In genomic region chr3:122077293-122078234, GRCh38 we compare ENCODE assay signal across 1 cellular context.
TF ChIP-seq lines count a peak whose summit lies in the region.

No MANE protein-coding gene starts in this region.

TF ChIP-seq in H1, 55 proteins besides CTCF, POLR2A, EP300 and RAD21:
- no peak for TF ChIP-seq POLR2AphosphoS5 (IDR thresholded peaks at IDR 0.05; ENCODE audit: low read depth, low read length)
